ENCODE assay signal across 19 cellular contexts in genomic region chr14:102967506-102967795, GRCh38. TPM values are rescaled to one million over a fixed set of nuclear protein-coding genes. Genes with fewer than 3 reads are reported as not detected.
A peak's percentile ranks its signal among the peaks of the same experiment; 100 is the strongest.
DNase-seq lines count a peak whose midpoint lies in the region; ATAC-seq, FAIRE-seq and TF ChIP-seq lines count a peak whose summit lies in the region.
"Had no signal": no experiment of that assay in that cellular context is flagged by ENCODE, and none has a peak within 500 bp of the region (broad histone marks: within the 10 kb centered on the region; RNA-seq: fewer than 3 reads in every experiment).

No MANE protein-coding gene starts in this region.

- H3K4me3 Mint-ChIP-seq in endothelial cell (ENCODE audit: unreplicated experiment), result no peak overlapping the region
- H3K4me3 Mint-ChIP-seq: CD4-positive, alpha-beta memory T cell had no signal

- TF ChIP-seq CTCF in kidney (IDR thresholded peaks at IDR 0.05; ENCODE audit: borderline replicate concordance, extremely low read depth, insufficient read depth), result no peak
- no peak for TF ChIP-seq CTCF in psoas muscle (IDR thresholded peaks at IDR 0.05)
- no peak for TF ChIP-seq CTCF in GM13976 (IDR thresholded peaks at IDR 0.05; ENCODE audit: borderline replicate concordance, control extremely low read depth, extremely low read depth, insufficient read depth, missing control alignments)
- TF ChIP-seq CTCF in endothelial cell (IDR thresholded peaks at IDR 0.05; ENCODE audit: unreplicated experiment), result no peak

- in situ Hi-C loops in GM13976 (cut with MboI; ENCODE audit: low sequenced_read_pairs, unreplicated experiment), result no loop called here

- 58 to 69% (median 59%) methylated on average over 14 of the region's 14 CpGs for WGBS in psoas muscle, 3 donors

- H3K9me3 ChIP-seq in kidney (ENCODE audit: control insufficient read depth in 1 of 2, low read length in 2 of 2) (no peaks in the 10 kb centered on the region), psoas muscle (no peaks in the 10 kb centered on the region)
- H3K9me3 ChIP-seq: BE2C, HAP-1 had no signal

- peaks cover 13% of the 10 kb centered on the region for H3K27me3 Mint-ChIP-seq in endothelial cell (ENCODE audit: unreplicated experiment)
- H3K27me3 Mint-ChIP-seq: CD4-positive, alpha-beta memory T cell had no signal

- H3K27ac ChIP-seq in caudate nucleus (ENCODE audit: low read depth, low read length), result peak overlapping the region; percentile 55
- no peak overlapping the region for H3K27ac ChIP-seq in kidney (ENCODE audit: low read depth in 2 of 2, low read length in 2 of 2)
- H3K27ac ChIP-seq in psoas muscle, result peak overlapping the region; percentile 72
- H3K27ac ChIP-seq in temporal lobe (ENCODE audit: low read depth, low read length), result peak overlapping the region; percentile 48
- H3K27ac ChIP-seq: C4-2B had no signal

- peaks cover 49 to 86% of the 10 kb centered on the region in 2 donors for H3K36me3 ChIP-seq in kidney (ENCODE audit: control insufficient read depth in 1 of 2, insufficient read depth in 2 of 2, low read length in 2 of 2)
- H3K36me3 ChIP-seq in psoas muscle (ENCODE audit: insufficient read depth in 1 of 2, low read depth in 1 of 2), result peaks cover 21 to 100% of the 10 kb centered on the region in 2 donors

- no peak overlapping the region for H3K4me3 ChIP-seq in kidney (ENCODE audit: low read length in 2 of 2)
- H3K4me3 ChIP-seq in psoas muscle, result no peak overlapping the region
- H3K4me3 ChIP-seq: HAP-1 had no signal

- intact Hi-C loops in kidney (cut with DNase I), result no loop called here
- intact Hi-C loops in psoas muscle (cut with DNase I), result no loop called here

- no peaks in the 10 kb centered on the region for H3K9me3 Mint-ChIP-seq in endothelial cell (ENCODE audit: unreplicated experiment)

- no peak overlapping the region for H3K27ac Mint-ChIP-seq in endothelial cell (ENCODE audit: unreplicated experiment)
- H3K27ac Mint-ChIP-seq: CD4-positive, alpha-beta memory T cell had no signal

- no peaks in the 10 kb centered on the region for H3K27me3 ChIP-seq in psoas muscle (ENCODE audit: insufficient read depth in 3 of 3, low read length in 2 of 3)
- H3K27me3 ChIP-seq: BE2C had no signal

- no peak overlapping the region for H3K9ac ChIP-seq in kidney (ENCODE audit: low read length in 2 of 2)

- peak in 2 of 61 donors; percentile 24 to 32 for DNase-seq in caudate nucleus (lab: John Stamatoyannopoulos, UW)
- peak; percentile 18 for DNase-seq in kidney
- no peak for DNase-seq in psoas muscle
- DNase-seq in middle frontal gyrus (ENCODE audit: extremely low spot score, low spot score), result no peak
- no peak for DNase-seq in GM13976 (ENCODE audit: low spot score)
- no peak for DNase-seq in endothelial cell (ENCODE audit: low spot score)
- DNase-seq in urothelium cell line (ENCODE audit: low spot score), result no peak
- DNase-seq: BE2C; CD4-positive, alpha-beta memory T cell; DMS153; DMS79 treated with DMSO at 0.1 percent for 48 hours; EL had no signal

- H3K4me1 ChIP-seq in kidney (ENCODE audit: control insufficient read depth in 1 of 2, insufficient read depth in 1 of 2, low read depth in 1 of 2, low read length in 2 of 2), result no peaks in the 10 kb centered on the region
- H3K4me1 ChIP-seq in psoas muscle, result peaks cover 23% of the 10 kb centered on the region
- H3K4me1 ChIP-seq: BE2C, HAP-1 had no signal

- H3K36me3 Mint-ChIP-seq in endothelial cell (ENCODE audit: low read depth, unreplicated experiment), result peaks cover 61% of the 10 kb centered on the region

- FAIRE-seq in kidney (lab: Jason Lieb, UNC), result no peak
- no peak for FAIRE-seq in urothelium cell line (lab: Jason Lieb, UNC)
- FAIRE-seq: A204.1, G401.6, GM12892, H1 had no signal

- peak in 2 of 4 donors; percentile 16 to 22 for ATAC-seq in psoas muscle

- H3K4me1 Mint-ChIP-seq in endothelial cell (ENCODE audit: unreplicated experiment), result no peaks in the 10 kb centered on the region
- H3K4me1 Mint-ChIP-seq: CD4-positive, alpha-beta memory T cell had no signal

RNA-seq across cellular contexts. Expression of gene AMN, which starts 45.0 kb away (rescaled TPM):
- total RNA-seq in kidney, result 58.0 TPM
- polyA plus RNA-seq in kidney (ENCODE audit: insufficient read depth, low read depth, low replicate concordance), result 121 TPM
- total RNA-seq in psoas muscle, result not detected
- polyA plus RNA-seq in psoas muscle, result under 1 TPM; 0.18 to 0.19 (median 0.18) TPM
- 0.25 TPM for total RNA-seq in temporal lobe
- not detected for total RNA-seq in endothelial cell (ENCODE audit: unreplicated experiment)

Comparison
In these comparisons a context has a peak if more than half of its experiments do, and no peak if none do; other contexts are left out.
1. H3K27ac ChIP-seq: peak in caudate nucleus (single experiment), psoas muscle (single experiment) and temporal lobe (single experiment); none in kidney (0 of 2).
2. RNA of gene AMN, which starts 45.0 kb away (total RNA-seq): 58.0 TPM in kidney (single experiment); 0.25 TPM in temporal lobe (single experiment), not detected in psoas muscle and not detected in endothelial cell (single experiment); every median in the first group is over 10 times any median in the second.